21 cellular contexts compared by ENCODE assay signal in genomic region chr10:45181483-45181882, GRCh38.
DNase-seq lines count a peak whose midpoint lies in the region; ATAC-seq and TF ChIP-seq lines count a peak whose summit lies in the region.
"Had no signal": no experiment of that assay in that cellular context is flagged by ENCODE, and none has a peak within 500 bp of the region (broad histone marks: within the 10 kb centered on the region; RNA-seq: fewer than 3 reads in every experiment).

No MANE protein-coding gene starts in this region.

- no peaks in the 10 kb centered on the region for H3K36me3 Mint-ChIP-seq in progenitor cell of endocrine pancreas (ENCODE audit: insufficient read depth)

- H3K27me3 ChIP-seq in right atrium auricular region: no peaks in the 10 kb centered on the region
- H3K27me3 ChIP-seq: breast epithelium had no signal

- H3K4me3 ChIP-seq in astrocyte of the spinal cord (ENCODE audit: low read depth, low read length) (no peak overlapping the region), right atrium auricular region (no peak overlapping the region)
- H3K4me3 ChIP-seq: breast epithelium had no signal

- peak overlapping the region; percentile 8 to 43 for H3K27ac ChIP-seq in right atrium auricular region
- H3K27ac ChIP-seq: breast epithelium had no signal

- H3K27ac Mint-ChIP-seq in progenitor cell of endocrine pancreas: peak overlapping the region; percentile 16

- in situ Hi-C loops in astrocyte of the spinal cord (cut with HindIII; ENCODE audit: low sequenced_read_pairs): no loop called here

- no peaks in the 10 kb centered on the region for H3K9me3 ChIP-seq in right atrium auricular region
- H3K9me3 ChIP-seq: breast epithelium, Caco-2 had no signal

- TF ChIP-seq CTCF in astrocyte of the spinal cord (IDR thresholded peaks at IDR 0.05; ENCODE audit: low read depth, low read length): no peak
- TF ChIP-seq CTCF in right atrium auricular region (IDR thresholded peaks at IDR 0.05): no peak
- TF ChIP-seq CTCF in progenitor cell of endocrine pancreas (IDR thresholded peaks at IDR 0.05; ENCODE audit: unreplicated experiment): no peak

- no peaks in the 10 kb centered on the region for H3K9me3 Mint-ChIP-seq in progenitor cell of endocrine pancreas (ENCODE audit: low read depth)
- H3K9me3 Mint-ChIP-seq: IgD-negative memory B cell had no signal

- H3K36me3 ChIP-seq in right atrium auricular region: no peaks in the 10 kb centered on the region
- H3K36me3 ChIP-seq: breast epithelium had no signal

- H3K4me1 Mint-ChIP-seq in progenitor cell of endocrine pancreas (ENCODE audit: low read depth): peaks cover 11% of the 10 kb centered on the region
- H3K4me1 Mint-ChIP-seq: IgD-negative memory B cell had no signal

- DNase-seq in GM03348 (ENCODE audit: low spot score) (peak; percentile 61), astrocyte of the spinal cord (ENCODE audit: low read depth, low spot score) (peak; percentile 19), right atrium auricular region (ENCODE audit: low spot score) (no peak), progenitor cell of endocrine pancreas (ENCODE audit: low spot score, unreplicated experiment) (no peak), cerebellar nuclear complex (lab: John Stamatoyannopoulos, UW) (no peak)
- DNase-seq in activated T-cell treated with anti-CD3 and anti-CD28 coated beads, Interleukin-2, amount 50 U/mL, for 1 hour: no peak
- DNase-seq: activated naive CD4-positive, alpha-beta T cell; AML-193; Caco-2; effector CD8-positive, alpha-beta T cell; foreskin melanocyte; midbrain; nucleus accumbens; stimulated activated naive CD4-positive, alpha-beta T cell treated with Interleukin-2 at 50 U/mL for 16 hours; T-helper 1 cell had no signal

- H3K4me3 Mint-ChIP-seq in progenitor cell of endocrine pancreas (ENCODE audit: low read depth): no peak overlapping the region
- H3K4me3 Mint-ChIP-seq: IgD-negative memory B cell had no signal

- ATAC-seq in HG02885 (IDR thresholded peaks at IDR 0.05; ENCODE audit: poor library complexity, unreplicated experiment) (no peak), GM18520 (IDR thresholded peaks at IDR 0.05; ENCODE audit: unreplicated experiment) (no peak)
- ATAC-seq: activated CD4-positive, CD25-positive, alpha-beta regulatory T cell treated with anti-CD3 and anti-CD28 coated beads, Interleukin-2, amount 50 U/mL, for 24 hours; HCT116 had no signal

- no peaks in the 10 kb centered on the region for H3K27me3 Mint-ChIP-seq in progenitor cell of endocrine pancreas

- H3K4me1 ChIP-seq in right atrium auricular region: no peaks in the 10 kb centered on the region
- H3K4me1 ChIP-seq: breast epithelium, Caco-2 had no signal

Comparison
In these comparisons a context has a peak if more than half of its experiments do, and no peak if none do; other contexts are left out.
1. DNase-seq: peak in GM03348 (single experiment) and astrocyte of the spinal cord (single experiment); none in right atrium auricular region (single experiment), progenitor cell of endocrine pancreas (single experiment), activated T-cell treated with anti-CD3 and anti-CD28 coated beads, Interleukin-2, amount 50 U/mL, for 1 hour (single experiment) and cerebellar nuclear complex (0 of 2).